3 cellular contexts compared by ENCODE assay signal in the genomic region with DNA sequence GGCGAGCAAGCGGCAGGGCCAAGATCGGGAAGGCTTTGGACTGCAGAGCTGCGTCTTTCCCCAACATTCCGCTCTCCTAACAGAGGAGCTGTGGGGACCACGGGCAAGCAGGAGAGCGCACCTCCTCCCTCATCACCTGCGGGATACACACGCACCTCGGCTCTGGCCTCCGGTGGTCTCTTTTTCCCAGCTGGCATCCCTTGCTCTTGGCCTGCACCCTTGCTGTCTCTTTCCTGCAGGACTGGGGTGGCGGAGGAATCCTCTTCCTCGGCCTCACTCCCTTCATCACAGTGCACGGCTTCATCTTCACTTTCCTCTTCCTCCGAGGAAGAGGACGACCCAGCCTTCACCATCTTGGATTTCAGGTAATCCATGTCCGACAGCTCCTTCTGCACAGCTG.
"Had no signal": no experiment of that assay in that cellular context is flagged by ENCODE, and none has a peak within 500 bp of the region (broad histone marks: within the 10 kb centered on the region; RNA-seq: fewer than 3 reads in every experiment).

No MANE protein-coding gene starts in this region.

- DNase-seq: GDM1, GF-D8 had no signal

- ATAC-seq: GM12878 had no signal

- H3K4me3 ChIP-seq: GM12878 had no signal
